In genomic region chr17:77427471-77427991, GRCh38 we compare ENCODE assay signal across 8 cellular contexts.
A peak's percentile ranks its signal among the peaks of the same experiment; 100 is the strongest.
DNase-seq lines count a peak whose midpoint lies in the region; ATAC-seq and TF ChIP-seq lines count a peak whose summit lies in the region.

No MANE protein-coding gene starts in this region.

- TF ChIP-seq CTCF in cardiac fibroblast (IDR thresholded peaks at IDR 0.05; ENCODE audit: low read depth, low read length): no peak
- no peak for TF ChIP-seq CTCF in right lobe of liver (IDR thresholded peaks at IDR 0.05)

- peak overlapping the region; percentile 80 for H3K27ac Mint-ChIP-seq in activated CD4-positive, alpha-beta T cell treated with anti-CD3 and anti-CD28 coated beads, Interleukin-2, amount 10 ng/mL, durations not matched to agents 7 days and 5 days

- 39% methylated on average over 4 of the region's 14 CpGs for WGBS in right lobe of liver (ENCODE audit: insufficient coverage, low coverage, low lambda C conversion rate, missing lambda C conversion rate)
- 11% methylated on average over 14 of the region's 14 CpGs for WGBS in urinary bladder

- peaks cover 87% of the 10 kb centered on the region for H3K4me1 Mint-ChIP-seq in activated CD4-positive, alpha-beta T cell treated with anti-CD3 and anti-CD28 coated beads, Interleukin-2, amount 10 ng/mL, durations not matched to agents 7 days and 5 days

- H3K27ac ChIP-seq in right lobe of liver: peak overlapping the region; percentile 24 to 68 (median 57)
- peak overlapping the region; percentile 87 for H3K27ac ChIP-seq in urinary bladder (ENCODE audit: low read depth)

- ATAC-seq in right lobe of liver (peak in 1 of 4 donors; percentile 11), GM21447 (IDR thresholded peaks at IDR 0.05; ENCODE audit: unreplicated experiment) (no peak), GM21737 (IDR thresholded peaks at IDR 0.05; ENCODE audit: unreplicated experiment) (no peak)

- H3K27me3 ChIP-seq in right lobe of liver: no peaks in the 10 kb centered on the region

- H3K4me3 Mint-ChIP-seq in activated CD4-positive, alpha-beta T cell treated with anti-CD3 and anti-CD28 coated beads, Interleukin-2, amount 10 ng/mL, durations not matched to agents 7 days and 5 days: no peak overlapping the region

- H3K4me3 ChIP-seq in cardiac fibroblast (replicated peaks in 1 of 2; ENCODE audit: low read depth in 2 of 2, low read length in 2 of 2) (no peak overlapping the region), right lobe of liver (no peak overlapping the region), urinary bladder (ENCODE audit: low read depth, low read length) (no peak overlapping the region)

- no peaks in the 10 kb centered on the region for H3K9me3 Mint-ChIP-seq in activated CD4-positive, alpha-beta T cell treated with anti-CD3 and anti-CD28 coated beads, Interleukin-2, amount 10 ng/mL, durations not matched to agents 7 days and 5 days

- CTCF ChIA-PET in activated CD4-positive, alpha-beta T cell treated with anti-CD3 and anti-CD28 coated beads, Interleukin-2, amount 10 ng/mL, durations not matched to agents 7 days and 5 days (lab: Charles Lee): interaction anchor here (0.7 to 4.3 kb wide), 14 partner anchors 9 to 96 kb away, joined by 3 to 34 read pairs (median 3); no protein-coding TSS in a partner anchor

- no peak for DNase-seq in activated CD4-positive, alpha-beta T cell treated with anti-CD3 and anti-CD28 coated beads, Interleukin-2, amount 10 ng/mL, durations not matched to agents 7 days and 5 days
- no peak for DNase-seq in activated CD4-positive, alpha-beta T cell treated with anti-CD3 and anti-CD28 coated beads, Interleukin-2, amount 50 U/mL, for 48 hours
- DNase-seq in cardiac fibroblast (ENCODE audit: low read depth in 2 of 2) (peak; percentile 83 to 84), right lobe of liver (peak in 1 of 3 donors; percentile 64), NAMALWA (ENCODE audit: low spot score) (no peak)

- H3K36me3 Mint-ChIP-seq in activated CD4-positive, alpha-beta T cell treated with anti-CD3 and anti-CD28 coated beads, Interleukin-2, amount 10 ng/mL, durations not matched to agents 7 days and 5 days (ENCODE audit: low read depth): peaks cover 21% of the 10 kb centered on the region

- intact Hi-C loops in right lobe of liver (cut with DNase I): loop anchor here in 1 of 2 donors (5.0 kb wide), 1 partner anchor 65 kb away; no protein-coding TSS in a partner anchor

- POLR2A ChIA-PET in activated CD4-positive, alpha-beta T cell treated with anti-CD3 and anti-CD28 coated beads, Interleukin-2, amount 10 ng/mL, durations not matched to agents 7 days and 5 days (lab: Charles Lee): no interaction called here

- peaks cover 0 to 73% (median 42%) of the 10 kb centered on the region in 4 donors for H3K4me1 ChIP-seq in right lobe of liver
- no peaks in the 10 kb centered on the region for H3K4me1 ChIP-seq in urinary bladder (ENCODE audit: insufficient read depth)

- no peaks in the 10 kb centered on the region for H3K9me3 ChIP-seq in right lobe of liver

- H3K36me3 ChIP-seq in right lobe of liver (no peaks in the 10 kb centered on the region), urinary bladder (ENCODE audit: insufficient read depth) (no peaks in the 10 kb centered on the region)

- no peaks in the 10 kb centered on the region for H3K27me3 Mint-ChIP-seq in activated CD4-positive, alpha-beta T cell treated with anti-CD3 and anti-CD28 coated beads, Interleukin-2, amount 10 ng/mL, durations not matched to agents 7 days and 5 days

- no peak for TF ChIP-seq POLR2A in right lobe of liver (IDR thresholded peaks at IDR 0.05)

Comparison
In these comparisons a context has a peak if more than half of its experiments do, and no peak if none do; other contexts are left out.
1. DNase-seq: peak in cardiac fibroblast (2 of 2); none in activated CD4-positive, alpha-beta T cell treated with anti-CD3 and anti-CD28 coated beads, Interleukin-2, amount 10 ng/mL, durations not matched to agents 7 days and 5 days (single experiment), activated CD4-positive, alpha-beta T cell treated with anti-CD3 and anti-CD28 coated beads, Interleukin-2, amount 50 U/mL, for 48 hours (0 of 2) and NAMALWA (single experiment).